31 cellular contexts compared by ENCODE assay signal in the genomic region with DNA sequence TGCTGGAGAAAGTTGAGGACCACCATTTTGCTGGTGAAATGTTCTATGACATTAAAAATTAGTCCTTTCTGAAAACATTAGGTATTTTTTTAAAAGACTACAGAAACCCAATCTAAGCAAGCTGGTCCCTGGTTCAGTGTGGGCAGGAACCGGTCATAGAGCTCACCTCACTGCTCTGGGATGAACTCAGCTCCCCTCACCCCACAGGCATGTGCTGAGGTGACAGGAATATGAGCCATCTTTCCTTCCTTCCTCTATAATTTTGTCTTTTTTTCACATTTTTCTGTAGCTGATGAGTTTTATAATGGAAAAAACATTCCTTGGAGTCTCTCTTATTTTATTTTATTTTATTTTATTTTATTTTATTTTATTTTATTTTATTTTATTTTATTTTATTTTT. TPM values are rescaled to one million over a fixed set of nuclear protein-coding genes. Genes with fewer than 3 reads are reported as not detected.
"Had no signal": no experiment of that assay in that cellular context is flagged by ENCODE, and none has a peak within 500 bp of the region (broad histone marks: within the 10 kb centered on the region; RNA-seq: fewer than 3 reads in every experiment).

No MANE protein-coding gene starts in this region.

- H3K9me3 ChIP-seq: colonic mucosa, esophagus muscularis mucosa, gastrocnemius medialis, heart left ventricle had no signal

- H3K4me3 ChIP-seq: colonic mucosa, dorsolateral prefrontal cortex, esophagus muscularis mucosa, gastrocnemius medialis, heart left ventricle had no signal

- H3K27ac ChIP-seq: brain microvascular endothelial cell, colonic mucosa, dorsolateral prefrontal cortex, esophagus muscularis mucosa, foreskin keratinocyte, gastrocnemius medialis, heart left ventricle had no signal

- H3K36me3 ChIP-seq: brain microvascular endothelial cell, colonic mucosa, esophagus muscularis mucosa, gastrocnemius medialis, heart left ventricle had no signal

- DNase-seq: activated CD4-positive, alpha-beta memory T cell treated with anti-CD3 and anti-CD28 coated beads, Interleukin-2, amount 10 ng/mL, durations not matched to agents 7 days and 5 days; activated CD4-positive, alpha-beta T cell treated with anti-CD3 and anti-CD28 coated beads for 1 hour; activated CD4-positive, alpha-beta T cell treated with anti-CD3 and anti-CD28 coated beads for 4 hours; activated CD4-positive, alpha-beta T cell treated with anti-CD3 and anti-CD28 coated beads, Interleukin-2, amount 10 ng/mL, durations not matched to agents 7 days and 5 days; activated CD4-positive, alpha-beta T cell treated with anti-CD3 and anti-CD28 coated beads, Interleukin-2, amount 50 U/mL, for 4 hours; activated CD8-positive, alpha-beta memory T cell treated with anti-CD3 and anti-CD28 coated beads, Interleukin-2, amount 50 U/mL, for 48 hours; activated effector memory CD4-positive, alpha-beta T cell treated with Interleukin-2 at 50 U/mL for 16 hours; activated gamma-delta T cell treated with Interleukin-2 at 50 U/mL for 16 hours; activated naive CD4-positive, alpha-beta T cell treated with anti-CD3 and anti-CD28 coated beads, Interleukin-2, amount 50 U/mL, for 16 hours; activated naive CD4-positive, alpha-beta T cell treated with Interleukin-2 at 50 U/mL for 16 hours; activated T-cell treated with anti-CD3 and anti-CD28 coated beads for 4 hours; activated T-cell treated with anti-CD3 and anti-CD28 coated beads, Interleukin-2, amount 50 U/mL, for 24 hours; amniotic stem cell; anterior cingulate cortex; brain microvascular endothelial cell; caudate nucleus; colonic mucosa; effector memory CD4-positive, alpha-beta T cell; endodermal cell; erythroblast; foreskin keratinocyte; gastrocnemius medialis; glutamatergic neuron; heart left ventricle; T-helper 2 cell had no signal

- H3K27me3 ChIP-seq: colonic mucosa had no signal

- H3K4me1 ChIP-seq: colonic mucosa, esophagus muscularis mucosa, foreskin keratinocyte, gastrocnemius medialis, heart left ventricle had no signal

RNA-seq across cellular contexts. Expression of a gene that starts 8.2 kb away (rescaled TPM):
- total RNA-seq: activated CD4-positive, alpha-beta memory T cell treated with anti-CD3 and anti-CD28 coated beads, Interleukin-2, amount 10 ng/mL, durations not matched to agents 7 days and 5 days; activated CD4-positive, alpha-beta T cell treated with anti-CD3 and anti-CD28 coated beads, Interleukin-2, amount 10 ng/mL, durations not matched to agents 7 days and 5 days; activated T-helper 17 cell treated with anti-CD3 and anti-CD28 coated beads, Interleukin-2, amount 50 U/mL, for 72 hours; bronchial epithelial cell; foreskin keratinocyte; T-helper 1 cell treated with Interleukin-12 subunit alpha and Interleukin-12 subunit beta and Interleukin-4 antibody, amounts not matched to agents 30 ng/mL and 1 ng/mL, for 36 hours had no signal
- polyA plus RNA-seq: foreskin keratinocyte had no signal

RNA-seq across cellular contexts. Expression of a gene that starts 21.4 kb away (rescaled TPM):
- total RNA-seq: astrocyte, foreskin keratinocyte had no signal
- polyA plus RNA-seq: foreskin keratinocyte had no signal

RNA-seq across cellular contexts. Expression of a gene that starts 26.6 kb away (rescaled TPM):
- total RNA-seq: activated CD4-positive, alpha-beta memory T cell treated with anti-CD3 and anti-CD28 coated beads, Interleukin-2, amount 10 ng/mL, durations not matched to agents 7 days and 5 days; activated CD4-positive, alpha-beta T cell treated with anti-CD3 and anti-CD28 coated beads, Interleukin-2, amount 10 ng/mL, durations not matched to agents 7 days and 5 days; activated T-helper 17 cell treated with anti-CD3 and anti-CD28 coated beads, Interleukin-2, amount 50 U/mL, for 72 hours; astrocyte; bronchial epithelial cell; dorsolateral prefrontal cortex; esophagus muscularis mucosa; foreskin keratinocyte; T-helper 1 cell treated with Interleukin-12 subunit alpha and Interleukin-12 subunit beta and Interleukin-4 antibody, amounts not matched to agents 30 ng/mL and 1 ng/mL, for 36 hours had no signal
- polyA plus RNA-seq: foreskin keratinocyte had no signal
